ENCODE assay signal across 15 cellular contexts in genomic region chr20:32523613-32524218, GRCh38.
A peak's percentile ranks its signal among the peaks of the same experiment; 100 is the strongest.
DNase-seq lines count a peak whose midpoint lies in the region; ATAC-seq and TF ChIP-seq lines count a peak whose summit lies in the region.
"Had no signal": no experiment of that assay in that cellular context is flagged by ENCODE, and none has a peak within 500 bp of the region (broad histone marks: within the 10 kb centered on the region; RNA-seq: fewer than 3 reads in every experiment).

No MANE protein-coding gene starts in this region.

- H3K79me2 ChIP-seq in hepatocyte: peaks cover 2% of the 10 kb centered on the region
- H3K79me2 ChIP-seq: parathyroid adenoma had no signal

- H3K27me3 ChIP-seq in WERI-Rb-1 (ENCODE audit: insufficient read depth, low read depth, severe bottlenecking): no peaks in the 10 kb centered on the region
- H3K27me3 ChIP-seq in hepatocyte: no peaks in the 10 kb centered on the region
- H3K27me3 ChIP-seq in thymus (ENCODE audit: control insufficient read depth, insufficient read depth): no peaks in the 10 kb centered on the region
- H3K27me3 ChIP-seq: colonic mucosa, uterus had no signal

- no peak for TF ChIP-seq CTCF in WERI-Rb-1 (IDR thresholded peaks at IDR 0.05; ENCODE audit: low read depth, low read length)
- TF ChIP-seq CTCF in hepatocyte (IDR thresholded peaks at IDR 0.05; ENCODE audit: poor library complexity): no peak

- H4K20me1 ChIP-seq in hepatocyte (ENCODE audit: insufficient read depth, poor library complexity, severe bottlenecking): no peaks in the 10 kb centered on the region

- peaks cover 11% of the 10 kb centered on the region for H3K36me3 Mint-ChIP-seq in activated naive CD4-positive, alpha-beta T cell treated with anti-CD3 and anti-CD28 coated beads for 36 hours (ENCODE audit: low read depth)

- ATAC-seq in HG03045 (IDR thresholded peaks at IDR 0.05; ENCODE audit: unreplicated experiment) (no peak), GM19351 (IDR thresholded peaks at IDR 0.05; ENCODE audit: unreplicated experiment) (no peak)

- H3K36me3 ChIP-seq in WERI-Rb-1 (peaks cover 33% of the 10 kb centered on the region), hepatocyte (replicated peaks; ENCODE audit: insufficient read depth, low read depth) (no peaks in the 10 kb centered on the region), thymus (ENCODE audit: control insufficient read depth, insufficient read depth) (peaks cover 33% of the 10 kb centered on the region)
- H3K36me3 ChIP-seq: colonic mucosa, uterus had no signal

- H3K27ac Mint-ChIP-seq in activated naive CD4-positive, alpha-beta T cell treated with anti-CD3 and anti-CD28 coated beads for 36 hours: peak overlapping the region; percentile 21

- H3K4me1 ChIP-seq in hepatocyte (ENCODE audit: insufficient read depth): peaks cover 37% of the 10 kb centered on the region
- H3K4me1 ChIP-seq in thymus (ENCODE audit: control insufficient read depth, insufficient read depth, low read length): peaks cover 72% of the 10 kb centered on the region
- H3K4me1 ChIP-seq: colonic mucosa, uterus had no signal

- no peaks in the 10 kb centered on the region for H3K27me3 Mint-ChIP-seq in activated naive CD4-positive, alpha-beta T cell treated with anti-CD3 and anti-CD28 coated beads for 36 hours (ENCODE audit: low read depth)

- no peak overlapping the region for H3K4me3 ChIP-seq in WERI-Rb-1 (ENCODE audit: low read depth, low read length)
- H3K4me3 ChIP-seq in hepatocyte: no peak overlapping the region
- no peak overlapping the region for H3K4me3 ChIP-seq in thymus (ENCODE audit: low read length)
- H3K4me3 ChIP-seq: colonic mucosa, uterus had no signal

- no peaks in the 10 kb centered on the region for H3K9me3 ChIP-seq in WERI-Rb-1 (ENCODE audit: severe bottlenecking)
- H3K9me3 ChIP-seq in hepatocyte (ENCODE audit: low read depth): no peaks in the 10 kb centered on the region
- no peaks in the 10 kb centered on the region for H3K9me3 ChIP-seq in thymus (ENCODE audit: control insufficient read depth)
- H3K9me3 ChIP-seq: colonic mucosa, uterus had no signal

- no peak for DNase-seq in activated naive CD4-positive, alpha-beta T cell treated with anti-CD3 and anti-CD28 coated beads for 36 hours
- no peak for DNase-seq in activated naive CD4-positive, alpha-beta T cell (lab: John Stamatoyannopoulos, UW)
- DNase-seq in WERI-Rb-1: peak; percentile 31
- DNase-seq in hepatocyte (ENCODE audit: low spot score): no peak
- DNase-seq in stimulated activated CD4-positive, alpha-beta T cell treated with anti-CD3 and anti-CD28 coated beads, Interleukin-12 subunit alpha, Interleukin-12 subunit beta, amount 100 ng/mL, for 4 hours: no peak
- DNase-seq: colonic mucosa; GOT3; mesenchymal stem cell; MM.1S; stimulated activated CD8-positive, alpha-beta memory T cell treated with anti-CD3 and anti-CD28 coated beads, Interleukin-4, amount 100 ng/mL, for 48 hours; uterus had no signal

- CTCF ChIA-PET in activated naive CD4-positive, alpha-beta T cell treated with anti-CD3 and anti-CD28 coated beads for 36 hours (lab: Charles Lee): interaction anchor here (0.5 to 12.4 kb wide), 12 partner anchors 9 to 209 kb away, joined by 3 to 330 read pairs (median 10); partner anchors contain the start of gene NOL4L

- intact Hi-C loops in activated naive CD4-positive, alpha-beta T cell treated with anti-CD3 and anti-CD28 coated beads for 36 hours (cut with micrococcal nuclease): loop anchor here (1.0 to 5.0 kb wide), 2 partner anchors 9 to 254 kb away; no protein-coding TSS in a partner anchor

- no peak overlapping the region for H3K4me2 ChIP-seq in hepatocyte

- H2AFZ ChIP-seq in hepatocyte: no peak overlapping the region
- H2AFZ ChIP-seq: parathyroid adenoma had no signal

- H3K9me3 Mint-ChIP-seq in activated naive CD4-positive, alpha-beta T cell treated with anti-CD3 and anti-CD28 coated beads for 36 hours: no peaks in the 10 kb centered on the region

- H3K4me1 Mint-ChIP-seq in activated naive CD4-positive, alpha-beta T cell treated with anti-CD3 and anti-CD28 coated beads for 36 hours (ENCODE audit: low read depth): peaks cover 74% of the 10 kb centered on the region

- H3K4me3 Mint-ChIP-seq in activated naive CD4-positive, alpha-beta T cell treated with anti-CD3 and anti-CD28 coated beads for 36 hours: no peak overlapping the region

- 66% methylated on average over 7 of the region's 7 CpGs for WGBS in hepatocyte (ENCODE audit: low lambda C conversion rate, missing lambda C conversion rate)
- whole genome bisulfite sequencing in thymus: 91% methylated on average over 7 of the region's 7 CpGs

- H3K27ac ChIP-seq in WERI-Rb-1: peak overlapping the region; percentile 71
- peak overlapping the region; percentile 0 for H3K27ac ChIP-seq in hepatocyte
- H3K27ac ChIP-seq in thymus (ENCODE audit: low read depth): peak overlapping the region; percentile 56
- H3K27ac ChIP-seq: colonic mucosa, parathyroid adenoma, uterus had no signal

- no peaks in the 10 kb centered on the region for H3K9me2 ChIP-seq in hepatocyte (replicated peaks; ENCODE audit: insufficient read depth)

Comparison
In these comparisons a context has a peak if more than half of its experiments do, and no peak if none do; other contexts are left out.
1. H3K27ac ChIP-seq: peak in every context shown above with its lines; median percentile 71 in WERI-Rb-1; 56 in thymus; 0 in hepatocyte.